ENCODE assay signal across 8 cellular contexts in genomic region chr20:4108495-4109306, GRCh38.
A peak's percentile ranks its signal among the peaks of the same experiment; 100 is the strongest.
DNase-seq lines count a peak whose midpoint lies in the region; ATAC-seq and TF ChIP-seq lines count a peak whose summit lies in the region.

No MANE protein-coding gene starts in this region.

- peak; percentile 93 for TF ChIP-seq CTCF in GM10266 (IDR thresholded peaks at IDR 0.05; ENCODE audit: control insufficient read depth, insufficient read depth, low read depth, missing control alignments)

- DNase-seq in GM10266 (ENCODE audit: extremely low spot score): peak; percentile 79
- peak; percentile 89 for DNase-seq in NCI-H82 (lab: John Stamatoyannopoulos, UW)
- DNase-seq in activated CD4-positive, alpha-beta T cell treated with anti-CD3 and anti-CD28 coated beads, Interleukin-2, amount 50 U/mL, for 1 hour: peak; percentile 52
- DNase-seq in ecto neural progenitor cell (ENCODE audit: low spot score): peak; percentile 77
- peak; percentile 92 for DNase-seq in medulla oblongata (ENCODE audit: extremely low spot score)
- peak; percentile 27 to 28 for DNase-seq in stimulated activated CD8-positive, alpha-beta memory T cell treated with anti-CD3 and anti-CD28 coated beads, Interleukin-15, amount 100 ng/mL, for 4 hours (ENCODE audit: low read depth in 2 of 2)

- peak; percentile 44 for ATAC-seq in HG03442 (IDR thresholded peaks at IDR 0.05; ENCODE audit: unreplicated experiment)
- ATAC-seq in HG03378 (IDR thresholded peaks at IDR 0.05; ENCODE audit: unreplicated experiment): no peak

Comparison
In these comparisons a context has a peak if more than half of its experiments do, and no peak if none do; other contexts are left out.
1. DNase-seq: peak in every context shown above with its lines; median percentile 92 in medulla oblongata; 89 in NCI-H82; 79 in GM10266; 77 in ecto neural progenitor cell; 52 in activated CD4-positive, alpha-beta T cell treated with anti-CD3 and anti-CD28 coated beads, Interleukin-2, amount 50 U/mL, for 1 hour; 28 in stimulated activated CD8-positive, alpha-beta memory T cell treated with anti-CD3 and anti-CD28 coated beads, Interleukin-15, amount 100 ng/mL, for 4 hours.